ENCODE assay signal across 11 cellular contexts in genomic region chr16:67653131-67654068, GRCh38. TPM values are rescaled to one million over a fixed set of nuclear protein-coding genes. Genes with fewer than 3 reads are reported as not detected.
A peak's percentile ranks its signal among the peaks of the same experiment; 100 is the strongest.
DNase-seq lines count a peak whose midpoint lies in the region; ATAC-seq, FAIRE-seq and TF ChIP-seq lines count a peak whose summit lies in the region.
"Had no signal": no experiment of that assay in that cellular context is flagged by ENCODE, and none has a peak within 500 bp of the region (broad histone marks: within the 10 kb centered on the region; RNA-seq: fewer than 3 reads in every experiment).

No MANE protein-coding gene starts in this region.

- H3K79me2 ChIP-seq in endothelial cell of umbilical vein (ENCODE audit: control insufficient read depth, insufficient read depth, low read length): no peaks in the 10 kb centered on the region

- no peak overlapping the region for H3K9ac ChIP-seq in endothelial cell of umbilical vein (replicated peaks; ENCODE audit: extremely low read depth, insufficient read depth, low read length)

- H4K20me1 ChIP-seq in endothelial cell of umbilical vein (replicated peaks; ENCODE audit: control insufficient read depth, extremely low read depth, insufficient read depth, low read length): no peaks in the 10 kb centered on the region

- H3K4me2 ChIP-seq in endothelial cell of umbilical vein (ENCODE audit: insufficient read depth, low read length): peak overlapping the region; percentile 43

- DNase-seq in COR-L47 (lab: John Stamatoyannopoulos, UW) (peak; percentile 72), NCI-H2227 treated with DMSO at 0.1 percent for 48 hours (lab: John Stamatoyannopoulos, UW) (peak; percentile 31), endothelial cell of umbilical vein (ENCODE audit: low read depth, low spot score) (no peak), osteocyte (ENCODE audit: extremely low spot score, unreplicated experiment) (peak; percentile 83), NCI-H2171 (lab: John Stamatoyannopoulos, UW) (no peak), NCI-H1092 (lab: John Stamatoyannopoulos, UW) (no peak)
- DNase-seq: T-helper 9 cell had no signal

- peaks cover 38 to 40% of the 10 kb centered on the region in 2 experiments for H3K27me3 ChIP-seq in endothelial cell of umbilical vein (ENCODE audit: control insufficient read depth in 2 of 2, insufficient read depth in 2 of 2, low read length in 2 of 2)

- peak in 1 of 2 donors; percentile 14 for TF ChIP-seq CTCF in endothelial cell of umbilical vein (IDR thresholded peaks at IDR 0.05; ENCODE audit: extremely low read depth in 1 of 2, insufficient read depth in 1 of 2, low read depth in 1 of 2, low read length in 2 of 2)
- peak; percentile 12 for TF ChIP-seq CTCF in osteocyte (IDR thresholded peaks at IDR 0.05)

- ATAC-seq in GM21447 (IDR thresholded peaks at IDR 0.05; ENCODE audit: unreplicated experiment) (no peak), GM19035 (IDR thresholded peaks at IDR 0.05; ENCODE audit: unreplicated experiment) (no peak)

- H3K4me3 ChIP-seq in endothelial cell of umbilical vein (replicated peaks in 1 of 3; ENCODE audit: insufficient read depth in 1 of 3, low read depth in 1 of 3, low read length in 3 of 3): peak overlapping the region in 2 of 3 experiments; percentile 26 to 31

- H3K9me1 ChIP-seq in endothelial cell of umbilical vein (replicated peaks; ENCODE audit: control insufficient read depth, extremely low read depth, insufficient read depth, low read length): no peaks in the 10 kb centered on the region

- H2AFZ ChIP-seq in endothelial cell of umbilical vein (ENCODE audit: low read depth, low read length): no peak overlapping the region

- no peak overlapping the region for H3K27ac ChIP-seq in endothelial cell of umbilical vein (ENCODE audit: insufficient read depth, low read depth, low read length)
- H3K27ac ChIP-seq: HL-60 had no signal

- peak overlapping the region; percentile 75 for H3K4me3 Mint-ChIP-seq in osteocyte (ENCODE audit: unreplicated experiment)

- no peak overlapping the region for H3K27ac Mint-ChIP-seq in osteocyte (ENCODE audit: unreplicated experiment)

- peaks cover 5% of the 10 kb centered on the region for H3K4me1 ChIP-seq in endothelial cell of umbilical vein (ENCODE audit: control insufficient read depth, extremely low read depth, insufficient read depth, low read length)

- CTCF ChIA-PET in endothelial cell of umbilical vein (lab: Charles Lee): interaction anchor here (1.6 kb wide), 1 partner anchor 132 kb away, joined by 6 read pairs; no protein-coding TSS in a partner anchor

- peaks cover 18% of the 10 kb centered on the region for H3K27me3 Mint-ChIP-seq in osteocyte (ENCODE audit: unreplicated experiment)

- no peak for TF ChIP-seq POLR2A in endothelial cell of umbilical vein (IDR thresholded peaks at IDR 0.05; ENCODE audit: low read depth, low read length)

- no peaks in the 10 kb centered on the region for H3K36me3 ChIP-seq in endothelial cell of umbilical vein (ENCODE audit: control insufficient read depth in 2 of 2, extremely low read depth in 1 of 2, insufficient read depth in 2 of 2, low read length in 2 of 2)

- H3K36me3 Mint-ChIP-seq in osteocyte (ENCODE audit: unreplicated experiment): no peaks in the 10 kb centered on the region

- no TSS peak for BruUV-seq in endothelial cell of umbilical vein (replicated peaks; lab: Mats Ljungman, UMichigan)

- FAIRE-seq in endothelial cell of umbilical vein (lab: Jason Lieb, UNC): no peak
- FAIRE-seq: GM12892 had no signal

- H3K9me3 ChIP-seq in endothelial cell of umbilical vein (replicated peaks; ENCODE audit: control insufficient read depth, insufficient read depth, low read length): no peaks in the 10 kb centered on the region

- dilution Hi-C loops in endothelial cell of umbilical vein (cut with MboI; ENCODE audit: extremely low pct_ligation_motif_present, low sequenced_read_pairs): no loop called here

- intact Hi-C loops in endothelial cell of umbilical vein (cut with micrococcal nuclease): no loop called here

- H3K9me3 Mint-ChIP-seq in osteocyte (ENCODE audit: unreplicated experiment): no peaks in the 10 kb centered on the region

- POLR2A ChIA-PET in endothelial cell of umbilical vein (lab: Charles Lee): interaction anchor here (0.5 kb wide), 1 partner anchor 9 kb away, joined by 4 read pairs; no protein-coding TSS in a partner anchor

- peaks cover 5% of the 10 kb centered on the region for H3K4me1 Mint-ChIP-seq in osteocyte (ENCODE audit: unreplicated experiment)

TF ChIP-seq in endothelial cell of umbilical vein, 7 proteins besides CTCF, POLR2A, EP300 and RAD21:
- peak; percentile 70 for TF ChIP-seq EZH2 (IDR thresholded peaks at IDR 0.05; ENCODE audit: borderline replicate concordance, low read depth, low read length, severe bottlenecking)
- TF ChIP-seq MAX (IDR thresholded peaks at IDR 0.05; ENCODE audit: insufficient read depth, insufficient read length): no peak

RNA-seq across cellular contexts. Expression of gene ACD, which starts 6.7 kb away (rescaled TPM):
- total RNA-seq in endothelial cell of umbilical vein: 24.4 and 26.9 TPM in 2 replicates
- polyA plus RNA-seq in endothelial cell of umbilical vein: 36.0 and 45.1 TPM in 2 replicates
- polyA plus RNA-seq in endothelial cell of umbilical vein (2011; cell fraction: cytosol; rRNA removed): 27.1 and 27.9 TPM in 2 replicates
- 40.4 and 46.8 TPM in 2 replicates for polyA plus RNA-seq in endothelial cell of umbilical vein (2011; cell fraction: nucleus; rRNA removed)
- polyA plus RNA-seq in endothelial cell of umbilical vein (2012): 23.9 and 26.7 TPM in 2 replicates
- 10.5 and 14.6 TPM in 2 replicates for polyA minus RNA-seq in endothelial cell of umbilical vein
- 29.0 TPM for polyA minus RNA-seq in endothelial cell of umbilical vein (2011; cell fraction: cytosol; rRNA and poly(A)+ RNA removed)
- 9.6 and 9.9 TPM in 2 replicates for polyA minus RNA-seq in endothelial cell of umbilical vein (2011; cell fraction: nucleus; rRNA and poly(A)+ RNA removed)
- 21.3 and 23.1 TPM in 2 replicates for total RNA-seq in osteocyte

RNA-seq across cellular contexts. Expression of gene PARD6A, which starts 7.4 kb away (rescaled TPM):
- 1.3 and 1.7 TPM in 2 replicates for total RNA-seq in endothelial cell of umbilical vein
- polyA plus RNA-seq in endothelial cell of umbilical vein: 2.9 and 4.3 TPM in 2 replicates
- polyA plus RNA-seq in endothelial cell of umbilical vein (2011; cell fraction: cytosol; rRNA removed): 1.5 and 2.1 TPM in 2 replicates
- polyA plus RNA-seq in endothelial cell of umbilical vein (2011; cell fraction: nucleus; rRNA removed): 0.51 and 1.1 TPM in 2 replicates
- polyA plus RNA-seq in endothelial cell of umbilical vein (2012): 1.1 and 1.5 TPM in 2 replicates
- 0.79 and 1.0 TPM in 2 replicates for polyA minus RNA-seq in endothelial cell of umbilical vein
- 3.2 TPM for polyA minus RNA-seq in endothelial cell of umbilical vein (2011; cell fraction: cytosol; rRNA and poly(A)+ RNA removed)
- polyA minus RNA-seq in endothelial cell of umbilical vein (2011; cell fraction: nucleus; rRNA and poly(A)+ RNA removed): 0.48 TPM in 1 of 2 replicates, not detected in the other
- total RNA-seq in osteocyte: 4.1 and 4.6 TPM in 2 replicates

RNA-seq across cellular contexts. Expression of gene CARMIL2, which starts 8.5 kb away (rescaled TPM):
- total RNA-seq in endothelial cell of umbilical vein: 2.2 and 2.7 TPM in 2 replicates
- 0.65 and 0.95 TPM in 2 replicates for polyA plus RNA-seq in endothelial cell of umbilical vein
- polyA plus RNA-seq in endothelial cell of umbilical vein (2011; cell fraction: cytosol; rRNA removed): 0.06 and 0.34 TPM in 2 replicates
- 2.9 and 3.5 TPM in 2 replicates for polyA plus RNA-seq in endothelial cell of umbilical vein (2011; cell fraction: nucleus; rRNA removed)
- 0.15 and 0.53 TPM in 2 replicates for polyA plus RNA-seq in endothelial cell of umbilical vein (2012)
- polyA minus RNA-seq in endothelial cell of umbilical vein: 0.66 and 0.85 TPM in 2 replicates
- polyA minus RNA-seq in endothelial cell of umbilical vein (2011; cell fraction: cytosol; rRNA and poly(A)+ RNA removed): not detected
- polyA minus RNA-seq in endothelial cell of umbilical vein (2011; cell fraction: nucleus; rRNA and poly(A)+ RNA removed): 1.5 and 1.8 TPM in 2 replicates
- total RNA-seq in osteocyte: 0.94 and 1.7 TPM in 2 replicates

RNA-seq across cellular contexts. Expression of gene ENKD1, which starts 13.2 kb away (rescaled TPM):
- total RNA-seq in endothelial cell of umbilical vein (17.3 and 17.5 TPM in 2 replicates), osteocyte (10.9 and 11.7 TPM in 2 replicates)
- 16.7 and 21.9 TPM in 2 replicates for polyA plus RNA-seq in endothelial cell of umbilical vein
- 8.8 and 11.5 TPM in 2 replicates for polyA plus RNA-seq in endothelial cell of umbilical vein (2011; cell fraction: cytosol; rRNA removed)
- polyA plus RNA-seq in endothelial cell of umbilical vein (2011; cell fraction: nucleus; rRNA removed): 21.1 and 21.4 TPM in 2 replicates
- polyA plus RNA-seq in endothelial cell of umbilical vein (2012): 8.3 and 12.7 TPM in 2 replicates
- 3.6 and 8.2 TPM in 2 replicates for polyA minus RNA-seq in endothelial cell of umbilical vein
- 10.7 TPM for polyA minus RNA-seq in endothelial cell of umbilical vein (2011; cell fraction: cytosol; rRNA and poly(A)+ RNA removed)
- 6.3 and 6.5 TPM in 2 replicates for polyA minus RNA-seq in endothelial cell of umbilical vein (2011; cell fraction: nucleus; rRNA and poly(A)+ RNA removed)

RNA-seq across cellular contexts. Expression of gene C16orf86, which starts 13.2 kb away (rescaled TPM):
- total RNA-seq in endothelial cell of umbilical vein (0.62 and 1.2 TPM in 2 replicates), osteocyte (2.1 and 2.8 TPM in 2 replicates)
- polyA plus RNA-seq in endothelial cell of umbilical vein: 0.80 and 0.98 TPM in 2 replicates
- 0.65 and 1.4 TPM in 2 replicates for polyA plus RNA-seq in endothelial cell of umbilical vein (2011; cell fraction: cytosol; rRNA removed)
- polyA plus RNA-seq in endothelial cell of umbilical vein (2011; cell fraction: nucleus; rRNA removed): 1.4 and 2.0 TPM in 2 replicates
- 0.55 and 0.63 TPM in 2 replicates for polyA plus RNA-seq in endothelial cell of umbilical vein (2012)
- polyA minus RNA-seq in endothelial cell of umbilical vein: 0.11 and 0.46 TPM in 2 replicates
- polyA minus RNA-seq in endothelial cell of umbilical vein (2011; cell fraction: cytosol; rRNA and poly(A)+ RNA removed): not detected
- polyA minus RNA-seq in endothelial cell of umbilical vein (2011; cell fraction: nucleus; rRNA and poly(A)+ RNA removed): not detected in 2 replicates

Comparison
In these comparisons a context has a peak if more than half of its experiments do, and no peak if none do; other contexts are left out.
1. DNase-seq: peak in COR-L47 (single experiment), NCI-H2227 treated with DMSO at 0.1 percent for 48 hours (single experiment) and osteocyte (single experiment); none in endothelial cell of umbilical vein (single experiment), NCI-H2171 (single experiment) and NCI-H1092 (single experiment).